In genomic region chr1:211292411-211292810, GRCh38 we compare ENCODE assay signal across 15 cellular contexts. TPM values are rescaled to one million over a fixed set of nuclear protein-coding genes. Genes with fewer than 3 reads are reported as not detected.
DNase-seq lines count a peak whose midpoint lies in the region; ATAC-seq and TF ChIP-seq lines count a peak whose summit lies in the region.
"Had no signal": no experiment of that assay in that cellular context is flagged by ENCODE, and none has a peak within 500 bp of the region (broad histone marks: within the 10 kb centered on the region; RNA-seq: fewer than 3 reads in every experiment).

No MANE protein-coding gene starts in this region.

- no peaks in the 10 kb centered on the region for H3K27me3 Mint-ChIP-seq in activated T-cell treated with anti-CD3 and anti-CD28 coated beads, Interleukin-2, amount 50 U/mL, for 24 hours
- H3K27me3 Mint-ChIP-seq in activated T-helper 17 cell treated with anti-CD3 and anti-CD28 coated beads, Interleukin-2, amount 50 U/mL, for 72 hours, result no peaks in the 10 kb centered on the region
- H3K27me3 Mint-ChIP-seq in activated CD8-positive, alpha-beta T cell treated with anti-CD3 and anti-CD28 coated beads, Interleukin-2, amount 10 ng/mL, durations not matched to agents 7 days and 5 days (ENCODE audit: low read depth), result no peaks in the 10 kb centered on the region
- H3K27me3 Mint-ChIP-seq: CD4-positive, alpha-beta memory T cell had no signal

- H3K27ac ChIP-seq in Panc1 (ENCODE audit: low read length), result no peak overlapping the region
- no peak overlapping the region for H3K27ac ChIP-seq in upper lobe of right lung
- no peak overlapping the region for H3K27ac ChIP-seq in right atrium auricular region
- H3K27ac ChIP-seq: BLaER1 had no signal

- BruUV-seq in Panc1 (replicated peaks; lab: Mats Ljungman, UMichigan), result TSS peak; percentile 5

- no peaks in the 10 kb centered on the region for H3K9me3 Mint-ChIP-seq in activated T-cell treated with anti-CD3 and anti-CD28 coated beads, Interleukin-2, amount 50 U/mL, for 24 hours
- no peaks in the 10 kb centered on the region for H3K9me3 Mint-ChIP-seq in activated T-helper 17 cell treated with anti-CD3 and anti-CD28 coated beads, Interleukin-2, amount 50 U/mL, for 72 hours
- H3K9me3 Mint-ChIP-seq in activated CD8-positive, alpha-beta T cell treated with anti-CD3 and anti-CD28 coated beads, Interleukin-2, amount 10 ng/mL, durations not matched to agents 7 days and 5 days (ENCODE audit: insufficient read depth), result no peaks in the 10 kb centered on the region
- H3K9me3 Mint-ChIP-seq: CD14-positive monocyte; CD4-positive, alpha-beta memory T cell; GM23338 had no signal

- H3K36me3 ChIP-seq in Panc1 (ENCODE audit: control insufficient read depth, insufficient read depth, low read length), result peaks cover 67% of the 10 kb centered on the region
- peaks cover 93% of the 10 kb centered on the region for H3K36me3 ChIP-seq in upper lobe of right lung
- H3K36me3 ChIP-seq in right atrium auricular region, result peaks cover 74% of the 10 kb centered on the region

- ATAC-seq in Panc1 (no peak), upper lobe of right lung (no peak)
- ATAC-seq in activated T-helper 17 cell treated with anti-CD3 and anti-CD28 coated beads, Interleukin-2, amount 50 U/mL, for 72 hours (replicated peaks), result peak; percentile 66
- ATAC-seq in activated CD8-positive, alpha-beta T cell treated with anti-CD3 and anti-CD28 coated beads, Interleukin-2, amount 10 ng/mL, durations not matched to agents 7 days and 5 days, result no peak
- ATAC-seq: GM23338 had no signal

- H3K4me1 Mint-ChIP-seq in activated T-cell treated with anti-CD3 and anti-CD28 coated beads, Interleukin-2, amount 50 U/mL, for 24 hours (ENCODE audit: low read depth), result peaks cover 32% of the 10 kb centered on the region
- peaks cover 16% of the 10 kb centered on the region for H3K4me1 Mint-ChIP-seq in activated T-helper 17 cell treated with anti-CD3 and anti-CD28 coated beads, Interleukin-2, amount 50 U/mL, for 72 hours
- no peaks in the 10 kb centered on the region for H3K4me1 Mint-ChIP-seq in activated CD8-positive, alpha-beta T cell treated with anti-CD3 and anti-CD28 coated beads, Interleukin-2, amount 10 ng/mL, durations not matched to agents 7 days and 5 days (ENCODE audit: low read depth)
- H3K4me1 Mint-ChIP-seq: CD14-positive monocyte, GM23338 had no signal

- CTCF ChIA-PET in Panc1 (lab: Charles Lee), result no interaction called here
- CTCF ChIA-PET in activated CD8-positive, alpha-beta T cell treated with anti-CD3 and anti-CD28 coated beads, Interleukin-2, amount 10 ng/mL, durations not matched to agents 7 days and 5 days (lab: Charles Lee), result no interaction called here

- no peak for TF ChIP-seq CTCF in Panc1 (IDR thresholded peaks at IDR 0.05)
- no peak for TF ChIP-seq CTCF in upper lobe of right lung (IDR thresholded peaks at IDR 0.05)
- TF ChIP-seq CTCF in right atrium auricular region (IDR thresholded peaks at IDR 0.05), result no peak

- no peaks in the 10 kb centered on the region for H3K4me1 ChIP-seq in Panc1 (ENCODE audit: control insufficient read depth, insufficient read depth, low read length)
- H3K4me1 ChIP-seq in upper lobe of right lung, result no peaks in the 10 kb centered on the region
- H3K4me1 ChIP-seq in right atrium auricular region, result no peaks in the 10 kb centered on the region
- H3K4me1 ChIP-seq: BLaER1 had no signal

- peak overlapping the region; percentile 19 for H3K27ac Mint-ChIP-seq in activated T-cell treated with anti-CD3 and anti-CD28 coated beads, Interleukin-2, amount 50 U/mL, for 24 hours
- peak overlapping the region; percentile 27 for H3K27ac Mint-ChIP-seq in activated T-helper 17 cell treated with anti-CD3 and anti-CD28 coated beads, Interleukin-2, amount 50 U/mL, for 72 hours
- H3K27ac Mint-ChIP-seq in activated CD8-positive, alpha-beta T cell treated with anti-CD3 and anti-CD28 coated beads, Interleukin-2, amount 10 ng/mL, durations not matched to agents 7 days and 5 days, result no peak overlapping the region
- H3K27ac Mint-ChIP-seq: GM23338 had no signal

- H3K4me3 ChIP-seq in Panc1 (ENCODE audit: low read depth in 2 of 2, low read length in 2 of 2) (no peak overlapping the region), upper lobe of right lung (no peak overlapping the region), right atrium auricular region (no peak overlapping the region)
- H3K4me3 ChIP-seq: BLaER1, GM23338 had no signal

- H3K4me3 Mint-ChIP-seq in activated T-cell treated with anti-CD3 and anti-CD28 coated beads, Interleukin-2, amount 50 U/mL, for 24 hours, result no peak overlapping the region
- no peak overlapping the region for H3K4me3 Mint-ChIP-seq in activated T-helper 17 cell treated with anti-CD3 and anti-CD28 coated beads, Interleukin-2, amount 50 U/mL, for 72 hours
- no peak overlapping the region for H3K4me3 Mint-ChIP-seq in activated CD8-positive, alpha-beta T cell treated with anti-CD3 and anti-CD28 coated beads, Interleukin-2, amount 10 ng/mL, durations not matched to agents 7 days and 5 days
- H3K4me3 Mint-ChIP-seq: CD14-positive monocyte; CD4-positive, alpha-beta memory T cell; GM23338 had no signal

- POLR2A ChIA-PET in Panc1 (lab: Charles Lee), result no interaction called here
- POLR2A ChIA-PET in activated CD8-positive, alpha-beta T cell treated with anti-CD3 and anti-CD28 coated beads, Interleukin-2, amount 10 ng/mL, durations not matched to agents 7 days and 5 days (lab: Charles Lee), result no interaction called here

- no peaks in the 10 kb centered on the region for H3K9me3 ChIP-seq in Panc1 (ENCODE audit: control insufficient read depth, insufficient read depth, low read depth, low read length)
- H3K9me3 ChIP-seq in upper lobe of right lung, result no peaks in the 10 kb centered on the region
- H3K9me3 ChIP-seq in right atrium auricular region, result no peaks in the 10 kb centered on the region
- H3K9me3 ChIP-seq: BLaER1 had no signal

- no peak for DNase-seq in activated T-cell treated with anti-CD3 and anti-CD28 coated beads, Interleukin-2, amount 50 U/mL, for 24 hours
- DNase-seq in activated T-cell treated with anti-CD3 and anti-CD28 coated beads for 4 hours (no peak), Panc1 (ENCODE audit: low read depth, low spot score) (no peak), upper lobe of right lung (no peak), right atrium auricular region (ENCODE audit: low spot score) (no peak)
- no peak for DNase-seq in activated CD8-positive, alpha-beta T cell treated with anti-CD3 and anti-CD28 coated beads, Interleukin-2, amount 10 ng/mL, durations not matched to agents 7 days and 5 days
- DNase-seq: 8988T; CD4-positive, alpha-beta memory T cell; DMS79 treated with DMSO at 0.1 percent for 48 hours; GF-D8; HCEC 1CT had no signal

- H3K27me3 ChIP-seq in Panc1 (ENCODE audit: control insufficient read depth, insufficient read depth, low read length) (no peaks in the 10 kb centered on the region), upper lobe of right lung (no peaks in the 10 kb centered on the region), right atrium auricular region (no peaks in the 10 kb centered on the region)
- H3K27me3 ChIP-seq: BLaER1 had no signal

- peaks cover 77% of the 10 kb centered on the region for H3K36me3 Mint-ChIP-seq in activated T-cell treated with anti-CD3 and anti-CD28 coated beads, Interleukin-2, amount 50 U/mL, for 24 hours (ENCODE audit: low read depth)
- peaks cover 89% of the 10 kb centered on the region for H3K36me3 Mint-ChIP-seq in activated T-helper 17 cell treated with anti-CD3 and anti-CD28 coated beads, Interleukin-2, amount 50 U/mL, for 72 hours (ENCODE audit: low read depth)
- peaks cover 52% of the 10 kb centered on the region for H3K36me3 Mint-ChIP-seq in activated CD8-positive, alpha-beta T cell treated with anti-CD3 and anti-CD28 coated beads, Interleukin-2, amount 10 ng/mL, durations not matched to agents 7 days and 5 days (ENCODE audit: low read depth)

- intact Hi-C loops in Panc1 (cut with micrococcal nuclease; ENCODE audit: unreplicated experiment), result no loop called here
- intact Hi-C loops in upper lobe of right lung (cut with DNase I), result no loop called here

- in situ Hi-C loops in Panc1 (cut with HindIII; ENCODE audit: low pct_unique_long_range_greater_than_20kb, low sequenced_read_pairs), result no loop called here

RNA-seq across cellular contexts. Expression of gene RCOR3, which starts 33.2 kb away (rescaled TPM):
- total RNA-seq in Panc1 (2021; ENCODE audit: unreplicated experiment) (40.4 TPM), upper lobe of right lung (46.7 TPM), right atrium auricular region (10 to 100 TPM; 24.0 to 34.9 TPM)
- polyA plus RNA-seq in Panc1 (2012; ENCODE audit: insufficient read length), result 21.2 TPM
- 10 to 100 TPM; 33.6 to 52.1 TPM for total RNA-seq in activated T-helper 17 cell treated with anti-CD3 and anti-CD28 coated beads, Interleukin-2, amount 50 U/mL, for 72 hours
- total RNA-seq in activated CD8-positive, alpha-beta T cell treated with anti-CD3 and anti-CD28 coated beads, Interleukin-2, amount 10 ng/mL, durations not matched to agents 7 days and 5 days, result 10 to 100 TPM; 47.2 to 50.6 TPM

RNA-seq across cellular contexts. Expression of gene TRAF5, which starts 34.2 kb away (rescaled TPM):
- 10.5 TPM for total RNA-seq in Panc1 (2021; ENCODE audit: unreplicated experiment)
- polyA plus RNA-seq in Panc1 (2012; ENCODE audit: insufficient read length), result 5.8 TPM
- 10 to 100 TPM; 50.7 to 54.8 TPM for total RNA-seq in activated T-helper 17 cell treated with anti-CD3 and anti-CD28 coated beads, Interleukin-2, amount 50 U/mL, for 72 hours
- total RNA-seq in upper lobe of right lung, result 9.8 TPM
- total RNA-seq in right atrium auricular region, result 1 to 10 TPM; 2.1 to 2.4 TPM
- 10 to 100 TPM; 61.1 to 64.4 TPM for total RNA-seq in activated CD8-positive, alpha-beta T cell treated with anti-CD3 and anti-CD28 coated beads, Interleukin-2, amount 10 ng/mL, durations not matched to agents 7 days and 5 days
